ENCODE assay signal across 9 cellular contexts in genomic region chr19:18110833-18111232, GRCh38. TPM values are rescaled to one million over a fixed set of nuclear protein-coding genes. Genes with fewer than 3 reads are reported as not detected.
DNase-seq lines count a peak whose midpoint lies in the region; ATAC-seq, FAIRE-seq and TF ChIP-seq lines count a peak whose summit lies in the region.
"Had no signal": no experiment of that assay in that cellular context is flagged by ENCODE, and none has a peak within 500 bp of the region (broad histone marks: within the 10 kb centered on the region; RNA-seq: fewer than 3 reads in every experiment).

No MANE protein-coding gene starts in this region.

- H3K4me3 ChIP-seq in astrocyte of the cerebellum (ENCODE audit: low read depth, low read length) (peak overlapping the region; percentile 57), liver (ENCODE audit: low read depth in 1 of 3, low read length in 3 of 3) (peak overlapping the region in 2 of 3 donors; percentile 44 to 87), thoracic aorta (peak overlapping the region; percentile 91)

- no peaks in the 10 kb centered on the region for H3K36me3 Mint-ChIP-seq in activated naive CD4-positive, alpha-beta T cell treated with anti-CD3 and anti-CD28 coated beads for 36 hours (ENCODE audit: low read depth)

- CTCF ChIA-PET in activated naive CD4-positive, alpha-beta T cell treated with anti-CD3 and anti-CD28 coated beads for 36 hours (lab: Charles Lee) = interaction anchor here (0.8 to 3.5 kb wide), 7 partner anchors 13 to 103 kb away, joined by 3 to 35 read pairs (median 4); partner anchors contain the start of gene MAST3

- peak overlapping the region; percentile 71 for H3K4me3 Mint-ChIP-seq in activated naive CD4-positive, alpha-beta T cell treated with anti-CD3 and anti-CD28 coated beads for 36 hours

- H3K9me3 ChIP-seq in liver (ENCODE audit: control insufficient read depth in 4 of 4, low read length in 3 of 4) (no peaks in the 10 kb centered on the region), thoracic aorta (no peaks in the 10 kb centered on the region)

- no peak overlapping the region for H3K27ac Mint-ChIP-seq in activated naive CD4-positive, alpha-beta T cell treated with anti-CD3 and anti-CD28 coated beads for 36 hours

- no peak for FAIRE-seq in urothelium cell line (lab: Jason Lieb, UNC)

- 58% methylated on average over 10 of the region's 10 CpGs for WGBS in liver

- DNase-seq in activated naive CD4-positive, alpha-beta T cell treated with anti-CD3 and anti-CD28 coated beads for 36 hours = no peak
- no peak for DNase-seq in activated naive CD4-positive, alpha-beta T cell (lab: John Stamatoyannopoulos, UW)
- DNase-seq in astrocyte of the cerebellum (ENCODE audit: low read depth) (no peak), thoracic aorta (ENCODE audit: low spot score) (no peak), GDM1 (lab: John Stamatoyannopoulos, UW) (no peak), NCI-H2227 treated with DMSO at 0.1 percent for 48 hours (lab: John Stamatoyannopoulos, UW) (no peak), urothelium cell line (ENCODE audit: low spot score) (no peak)
- DNase-seq: effector CD8-positive, alpha-beta T cell had no signal

- in situ Hi-C loops in astrocyte of the cerebellum (cut with HindIII; ENCODE audit: low sequenced_read_pairs) = no loop called here

- no peak for TF ChIP-seq RAD21 in liver (IDR thresholded peaks at IDR 0.05)

- no peaks in the 10 kb centered on the region for H3K27me3 Mint-ChIP-seq in activated naive CD4-positive, alpha-beta T cell treated with anti-CD3 and anti-CD28 coated beads for 36 hours (ENCODE audit: low read depth)

- intact Hi-C loops in activated naive CD4-positive, alpha-beta T cell treated with anti-CD3 and anti-CD28 coated beads for 36 hours (cut with micrococcal nuclease) = no loop called here

- ATAC-seq in thoracic aorta (ENCODE audit: insufficient number of reproducible peaks, low FRiP score, low read depth) = no peak

- no peaks in the 10 kb centered on the region for H3K9me3 Mint-ChIP-seq in activated naive CD4-positive, alpha-beta T cell treated with anti-CD3 and anti-CD28 coated beads for 36 hours

- peaks cover 0 to 3% (median 3%) of the 10 kb centered on the region in 4 donors for H3K36me3 ChIP-seq in liver (ENCODE audit: control insufficient read depth in 4 of 4, insufficient read depth in 3 of 4, low read depth in 1 of 4, low read length in 3 of 4)
- H3K36me3 ChIP-seq in thoracic aorta = no peaks in the 10 kb centered on the region

- peak overlapping the region; percentile 42 to 92 for H3K27ac ChIP-seq in liver (ENCODE audit: low read depth in 1 of 2, low read length in 2 of 2)
- H3K27ac ChIP-seq in thoracic aorta = no peak overlapping the region

- H3K9ac ChIP-seq in liver (ENCODE audit: low read depth in 1 of 2, low read length in 2 of 2) = peak overlapping the region in 1 of 2 donors; percentile 77

- peaks cover 12 to 46% (median 34%) of the 10 kb centered on the region in 4 donors for H3K4me1 ChIP-seq in liver (ENCODE audit: control insufficient read depth in 4 of 4, insufficient read depth in 4 of 4, low read length in 3 of 4)
- peaks cover 4 to 19% of the 10 kb centered on the region in 2 donors for H3K4me1 ChIP-seq in thoracic aorta (ENCODE audit: control insufficient read depth in 1 of 2, low read depth in 2 of 2)

- TF ChIP-seq CTCF in astrocyte of the cerebellum (IDR thresholded peaks at IDR 0.05; ENCODE audit: low read depth, low read length, missing control alignments) = no peak
- no peak for TF ChIP-seq CTCF in liver (IDR thresholded peaks at IDR 0.05; ENCODE audit: low read depth, low read length, missing input control)
- no peak for TF ChIP-seq CTCF in thoracic aorta (IDR thresholded peaks at IDR 0.05)

- peaks cover 15% of the 10 kb centered on the region for H3K4me1 Mint-ChIP-seq in activated naive CD4-positive, alpha-beta T cell treated with anti-CD3 and anti-CD28 coated beads for 36 hours (ENCODE audit: low read depth)

- no peaks in the 10 kb centered on the region for H3K27me3 ChIP-seq in liver (ENCODE audit: control insufficient read depth in 4 of 4, insufficient read depth in 4 of 4, low read length in 3 of 4)
- H3K27me3 ChIP-seq in thoracic aorta (replicated peaks; ENCODE audit: insufficient read depth) = no peaks in the 10 kb centered on the region

TF ChIP-seq in liver, 16 proteins besides CTCF, POLR2A, EP300 and RAD21:
- no peak for TF ChIP-seq HNF4A (conservative IDR thresholded peaks at IDR 0.05)
- TF ChIP-seq JUND (IDR thresholded peaks at IDR 0.05) = no peak
- TF ChIP-seq YY1 (IDR thresholded peaks at IDR 0.05) = no peak
- no peak for TF ChIP-seq NR2F2 (IDR thresholded peaks at IDR 0.05)
- TF ChIP-seq TAF1 (conservative IDR thresholded peaks at IDR 0.05) = no peak
- no peak for TF ChIP-seq ZBTB33 (IDR thresholded peaks at IDR 0.05)
- no peak for TF ChIP-seq SP1 (IDR thresholded peaks at IDR 0.05)
- TF ChIP-seq EGR1 (IDR thresholded peaks at IDR 0.05; ENCODE audit: low read depth in 2 of 2) = no peak
- TF ChIP-seq GABPA (IDR thresholded peaks at IDR 0.05 in 1 of 2, conservative IDR thresholded peaks at IDR 0.05 in 1 of 2) = no peak
- TF ChIP-seq RXRA (IDR thresholded peaks at IDR 0.05) = no peak
- no peak for TF ChIP-seq HNF4G (IDR thresholded peaks at IDR 0.05)
- TF ChIP-seq MAX (IDR thresholded peaks at IDR 0.05) = no peak
- TF ChIP-seq REST (IDR thresholded peaks at IDR 0.05) = no peak
- no peak for TF ChIP-seq FOXA2 (IDR thresholded peaks at IDR 0.05)

RNA-seq across cellular contexts. Expression of gene MAST3, which starts 13.3 kb away (rescaled TPM):
- total RNA-seq in activated naive CD4-positive, alpha-beta T cell treated with anti-CD3 and anti-CD28 coated beads for 36 hours = 10 to 100 TPM; 12.8 to 13.5 TPM
- total RNA-seq in liver (10 to 100 TPM in 1 of 2 donors, 1 to 10 TPM in 1; 8.6 to 10.6 TPM), thoracic aorta (10 to 100 TPM; 18.7 to 27.8 TPM)
- 1 to 10 TPM; 4.3 to 4.7 TPM for polyA plus RNA-seq in liver

RNA-seq across cellular contexts. Expression of gene IL12RB1, which starts 24.1 kb away (rescaled TPM):
- 10 to 100 TPM; 10.1 to 14.4 TPM for total RNA-seq in activated naive CD4-positive, alpha-beta T cell treated with anti-CD3 and anti-CD28 coated beads for 36 hours
- total RNA-seq in liver (1 to 10 TPM; 1.3 to 2.4 TPM), thoracic aorta (1 to 10 TPM; 1.6 to 5.4 TPM)
- under 1 TPM; 0.43 to 0.90 TPM for polyA plus RNA-seq in liver

RNA-seq across cellular contexts. Expression of gene PIK3R2, which starts 42.1 kb away (rescaled TPM):
- total RNA-seq in activated naive CD4-positive, alpha-beta T cell treated with anti-CD3 and anti-CD28 coated beads for 36 hours = 10 to 100 TPM; 16.1 to 16.3 TPM
- total RNA-seq in liver = 10 to 100 TPM in 1 of 2 donors, 1 to 10 TPM in 1; 9.1 to 37.8 TPM
- 1 to 10 TPM; 1.5 to 6.2 TPM for polyA plus RNA-seq in liver
- 10 to 100 TPM; 14.3 to 15.8 TPM for total RNA-seq in thoracic aorta

Comparison
In these comparisons a context has a peak if more than half of its experiments do, and no peak if none do; other contexts are left out.
1. H3K27ac ChIP-seq: peak in liver (2 of 2); none in thoracic aorta (0 of 2).
2. Peak in every context shown above with its lines, with median percentiles within 50 percentile points of each other: H3K4me3 ChIP-seq.